Comparison of ENCODE assay signal across 19 cellular contexts in genomic region chr1:29344336-29344735, GRCh38.
DNase-seq lines count a peak whose midpoint lies in the region; ATAC-seq and TF ChIP-seq lines count a peak whose summit lies in the region.
"Had no signal": no experiment of that assay in that cellular context is flagged by ENCODE, and none has a peak within 500 bp of the region (broad histone marks: within the 10 kb centered on the region; RNA-seq: fewer than 3 reads in every experiment).

No MANE protein-coding gene starts in this region.

- no peak overlapping the region for H3K27ac Mint-ChIP-seq in CD4-positive, alpha-beta T cell
- H3K27ac Mint-ChIP-seq: CD8-positive, alpha-beta T cell had no signal

- peak overlapping the region; percentile 11 for H2AFZ ChIP-seq in IMR-90 (replicated peaks; ENCODE audit: low read length, poor library complexity)

- no peak overlapping the region for H4K91ac ChIP-seq in IMR-90 (ENCODE audit: insufficient read depth, low read depth, low read length)

- H3K4ac ChIP-seq in IMR-90 (ENCODE audit: low read depth, low read length) = no peak overlapping the region

- no peaks in the 10 kb centered on the region for H3K9me1 ChIP-seq in IMR-90 (ENCODE audit: insufficient read depth, low read length)

- no peaks in the 10 kb centered on the region for H3K79me1 ChIP-seq in IMR-90 (ENCODE audit: low read depth in 1 of 2, low read length in 2 of 2)

- H3K18ac ChIP-seq in IMR-90 (ENCODE audit: low read depth, low read length) = no peak overlapping the region

- H3K14ac ChIP-seq in IMR-90 (replicated peaks; ENCODE audit: low read depth, low read length) = no peak overlapping the region

- H3K9ac ChIP-seq in IMR-90 (ENCODE audit: low read depth, low read length) = no peak overlapping the region

- no peak overlapping the region for H2BK20ac ChIP-seq in IMR-90 (ENCODE audit: low read depth, low read length)

- no peak overlapping the region for H2AK5ac ChIP-seq in IMR-90 (ENCODE audit: low read depth, low read length)

- in situ Hi-C loops in IMR-90 (cut with MboI; ENCODE audit: low sequenced_read_pairs) = no loop called here

- TF ChIP-seq RAD21 in IMR-90 (IDR thresholded peaks at IDR 0.05; ENCODE audit: low read length) = no peak

- CTCF ChIA-PET in IMR-90 (lab: Yijun Ruan, JAX) = interaction anchor here (1.0 kb wide), 2 partner anchors 12 to 14 kb away, joined by 3 read pairs; no protein-coding TSS in a partner anchor
- CTCF ChIA-PET in CD4-positive, alpha-beta T cell (lab: Charles Lee) = no interaction called here

- H3K4me1 ChIP-seq in IMR-90 (ENCODE audit: control insufficient read depth, insufficient read depth, low read length) (no peaks in the 10 kb centered on the region), SJCRH30 (peaks cover 10% of the 10 kb centered on the region), sigmoid colon (no peaks in the 10 kb centered on the region), right lobe of liver (no peaks in the 10 kb centered on the region)

- WGBS in IMR-90 (ENCODE audit: extremely low coverage in 2 of 2, insufficient read length in 1 of 2), 2 experiments = 10% methylated on average over 2 of the region's 9 CpGs; no CpG with 5 or more reads in 1 of the 2 experiments
- 41 to 63% methylated on average over 9 of the region's 9 CpGs for WGBS in sigmoid colon, 2 donors
- 45% methylated on average over 3 of the region's 9 CpGs for WGBS in right lobe of liver (ENCODE audit: insufficient coverage, low coverage, low lambda C conversion rate, missing lambda C conversion rate)

- H3K9me3 ChIP-seq in IMR-90 (ENCODE audit: control insufficient read depth, insufficient read depth, low read length) (no peaks in the 10 kb centered on the region), SJCRH30 (replicated peaks) (no peaks in the 10 kb centered on the region; the same call in 1 of the 2 replicates), sigmoid colon (no peaks in the 10 kb centered on the region), right lobe of liver (no peaks in the 10 kb centered on the region)
- H3K9me3 ChIP-seq in CD4-positive, alpha-beta T cell (ENCODE audit: control insufficient read depth, low read length) = no peaks in the 10 kb centered on the region

- H2AK9ac ChIP-seq in IMR-90 (replicated peaks; ENCODE audit: low read depth, low read length, poor library complexity) = no peak overlapping the region

- POLR2A ChIA-PET in IMR-90 (lab: Charles Lee; ENCODE audit: unreplicated experiment) = no interaction called here
- POLR2A ChIA-PET in CD4-positive, alpha-beta T cell (lab: Charles Lee) = no interaction called here

- no peaks in the 10 kb centered on the region for H3K4me1 Mint-ChIP-seq in CD4-positive, alpha-beta T cell (ENCODE audit: low read depth)

- intact Hi-C loops in IMR-90 (cut with micrococcal nuclease) (loop anchor here (5.0 kb wide), 1 partner anchor 97 kb away; no protein-coding TSS in a partner anchor), sigmoid colon (cut with DNase I) (no loop called here), right lobe of liver (cut with DNase I) (no loop called here)
- intact Hi-C loops in CD4-positive, alpha-beta T cell (cut with DNase I, micrococcal nuclease) = no loop called here

- no peak for TF ChIP-seq POLR2A in IMR-90 (IDR thresholded peaks at IDR 0.05; ENCODE audit: low read depth, low read length)
- no peak for TF ChIP-seq POLR2A in sigmoid colon (IDR thresholded peaks at IDR 0.05)
- TF ChIP-seq POLR2A in right lobe of liver (IDR thresholded peaks at IDR 0.05) = no peak

- H3K27me3 ChIP-seq in IMR-90 (ENCODE audit: control insufficient read depth, insufficient read depth, low read length) (peaks cover 29% of the 10 kb centered on the region), SJCRH30 (peaks cover 13% of the 10 kb centered on the region), sigmoid colon (peaks cover 0 to 21% (median 0%) of the 10 kb centered on the region in 3 donors), right lobe of liver (no peaks in the 10 kb centered on the region)
- peaks cover 12% of the 10 kb centered on the region for H3K27me3 ChIP-seq in CD4-positive, alpha-beta T cell (ENCODE audit: control insufficient read depth, insufficient read depth, low read length)

- no peak overlapping the region for H4K5ac ChIP-seq in IMR-90 (ENCODE audit: low read depth, low read length)

- no peak overlapping the region for H2BK5ac ChIP-seq in IMR-90 (ENCODE audit: low read depth, low read length, poor library complexity, severe bottlenecking)

- TF ChIP-seq CTCF in IMR-90 (conservative IDR thresholded peaks at IDR 0.05; ENCODE audit: low read depth, low read length) (no peak), sigmoid colon (IDR thresholded peaks at IDR 0.05) (no peak), right lobe of liver (IDR thresholded peaks at IDR 0.05) (no peak)
- TF ChIP-seq CTCF in CD4-positive, alpha-beta T cell (IDR thresholded peaks at IDR 0.05) = no peak

- H3K4me3 ChIP-seq in IMR-90 (ENCODE audit: insufficient read depth, low read depth, low read length) = no peak overlapping the region
- no peak overlapping the region for H3K4me3 ChIP-seq in SJCRH30
- no peak overlapping the region for H3K4me3 ChIP-seq in sigmoid colon
- no peak overlapping the region for H3K4me3 ChIP-seq in right lobe of liver

- no peaks in the 10 kb centered on the region for H3K9me3 Mint-ChIP-seq in CD4-positive, alpha-beta T cell
- H3K9me3 Mint-ChIP-seq: CD8-positive, alpha-beta T cell had no signal

- ATAC-seq in IMR-90 (ENCODE audit: low read depth) (no peak), right lobe of liver (no peak)
- no peak for ATAC-seq in CD4-positive, alpha-beta T cell (ENCODE audit: poor library complexity)
- ATAC-seq: CD8-positive, alpha-beta T cell; SK-N-SH treated with all-trans-retinoic acid at 6 μM for 48 hours had no signal

- H3K56ac ChIP-seq in IMR-90 (ENCODE audit: extremely low read depth, insufficient read depth, low read length) = no peak overlapping the region

- H3K27ac ChIP-seq in IMR-90 (ENCODE audit: insufficient read depth, low read length) (no peak overlapping the region), SJCRH30 (no peak overlapping the region), sigmoid colon (no peak overlapping the region), right lobe of liver (no peak overlapping the region)
- H3K27ac ChIP-seq in CD4-positive, alpha-beta T cell (ENCODE audit: low read depth, low read length) = no peak overlapping the region

- H2BK120ac ChIP-seq in IMR-90 (ENCODE audit: low read depth, low read length) = no peak overlapping the region

- no peak overlapping the region for H3K4me2 ChIP-seq in IMR-90 (ENCODE audit: low read depth, low read length)

- TF ChIP-seq EP300 in sigmoid colon (IDR thresholded peaks at IDR 0.05) = no peak

- H3K23ac ChIP-seq in IMR-90 (ENCODE audit: low read depth, low read length) = no peak overlapping the region

- BruUV-seq in IMR-90 (replicated peaks; lab: Mats Ljungman, UMichigan) = no TSS peak

- H3K4me3 Mint-ChIP-seq in CD4-positive, alpha-beta T cell = no peak overlapping the region
- H3K4me3 Mint-ChIP-seq: CD8-positive, alpha-beta T cell had no signal

- no peaks in the 10 kb centered on the region for H4K20me1 ChIP-seq in IMR-90 (ENCODE audit: insufficient read depth, low read length)

- H3K36me3 Mint-ChIP-seq in CD4-positive, alpha-beta T cell (ENCODE audit: low read depth) = no peaks in the 10 kb centered on the region
- H3K36me3 Mint-ChIP-seq: CD8-positive, alpha-beta T cell had no signal

- H4K8ac ChIP-seq in IMR-90 (ENCODE audit: low read depth in 2 of 2, low read length in 2 of 2) = no peak overlapping the region

- no peaks in the 10 kb centered on the region for H3K36me3 ChIP-seq in IMR-90 (ENCODE audit: control insufficient read depth, insufficient read depth, low read length)
- H3K36me3 ChIP-seq in SJCRH30 = no peaks in the 10 kb centered on the region
- H3K36me3 ChIP-seq in sigmoid colon = no peaks in the 10 kb centered on the region
- no peaks in the 10 kb centered on the region for H3K36me3 ChIP-seq in right lobe of liver

- dilution Hi-C loops in IMR-90 (cut with HindIII; ENCODE audit: low sequenced_read_pairs, unreplicated experiment) = no loop called here

- no peak overlapping the region for H2BK15ac ChIP-seq in IMR-90 (ENCODE audit: low read depth, low read length)

- DNase-seq in DMS153 (lab: John Stamatoyannopoulos, UW) = peak; percentile 54
- DNase-seq in DMS153 treated with DMSO at 0.1 percent for 48 hours (lab: John Stamatoyannopoulos, UW; ENCODE audit: unreplicated experiment) = no peak
- no peak for DNase-seq in IMR-90
- DNase-seq in SJCRH30 = peak; percentile 58 to 67
- DNase-seq in sigmoid colon = peak; percentile 52
- DNase-seq in medulla oblongata (ENCODE audit: extremely low spot score) = no peak
- DNase-seq in CD4-positive, alpha-beta T cell = no peak
- DNase-seq in right lobe of liver = no peak
- DNase-seq: 8988T; CD8-positive, alpha-beta T cell; GF-D8; KG1; NCI-H1105; NCI-H1930; NCI-H2171 treated with DMSO at 0.1 percent for 48 hours; NCI-H446 treated with DMSO at 0.1 percent for 48 hours; NCI-H748 treated with DMSO at 0.1 percent for 48 hours; Right ventricle myocardium superior had no signal

- peaks cover 56% of the 10 kb centered on the region for H3K27me3 Mint-ChIP-seq in CD4-positive, alpha-beta T cell

TF ChIP-seq in IMR-90, 13 proteins besides CTCF, POLR2A, EP300 and RAD21:
- TF ChIP-seq RFX5 (IDR thresholded peaks at IDR 0.05; ENCODE audit: low read depth, low read length) = no peak
- no peak for TF ChIP-seq CHD1 (IDR thresholded peaks at IDR 0.05; ENCODE audit: low read depth, low read length)
- TF ChIP-seq SMC3 (IDR thresholded peaks at IDR 0.05; ENCODE audit: low read depth, low read length) = no peak
- TF ChIP-seq BHLHE40 (IDR thresholded peaks at IDR 0.05; ENCODE audit: low read depth, low read length) = no peak
- TF ChIP-seq, protein P1, sequence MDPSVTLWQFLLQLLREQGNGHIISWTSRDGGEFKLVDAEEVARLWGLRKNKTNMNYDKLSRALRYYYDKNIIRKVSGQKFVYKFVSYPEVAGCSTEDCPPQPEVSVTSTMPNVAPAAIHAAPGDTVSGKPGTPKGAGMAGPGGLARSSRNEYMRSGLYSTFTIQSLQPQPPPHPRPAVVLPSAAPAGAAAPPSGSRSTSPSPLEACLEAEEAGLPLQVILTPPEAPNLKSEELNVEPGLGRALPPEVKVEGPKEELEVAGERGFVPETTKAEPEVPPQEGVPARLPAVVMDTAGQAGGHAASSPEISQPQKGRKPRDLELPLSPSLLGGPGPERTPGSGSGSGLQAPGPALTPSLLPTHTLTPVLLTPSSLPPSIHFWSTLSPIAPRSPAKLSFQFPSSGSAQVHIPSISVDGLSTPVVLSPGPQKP (IDR thresholded peaks at IDR 0.05; ENCODE audit: borderline replicate concordance, low read depth, low read length) = no peak
TF ChIP-seq in IMR-90: peak in this region for 0.

Comparison
In these comparisons a context has a peak if more than half of its experiments do, and no peak if none do; other contexts are left out.
1. DNase-seq: peak in DMS153 (single experiment), SJCRH30 (2 of 2) and sigmoid colon (single experiment); none in DMS153 treated with DMSO at 0.1 percent for 48 hours (single experiment), IMR-90 (single experiment), medulla oblongata (single experiment), CD4-positive, alpha-beta T cell (0 of 10) and right lobe of liver (0 of 3).